20 cellular contexts compared by ENCODE assay signal in genomic region chr3:38551026-38551832, GRCh38. TPM values are rescaled to one million over a fixed set of nuclear protein-coding genes. Genes with fewer than 3 reads are reported as not detected.
A peak's percentile ranks its signal among the peaks of the same experiment; 100 is the strongest.
DNase-seq lines count a peak whose midpoint lies in the region; TF ChIP-seq lines count a peak whose summit lies in the region.
"Had no signal": no experiment of that assay in that cellular context is flagged by ENCODE, and none has a peak within 500 bp of the region (broad histone marks: within the 10 kb centered on the region; RNA-seq: fewer than 3 reads in every experiment).

No MANE protein-coding gene starts in this region.

- H2BK120ac ChIP-seq in H9 (ENCODE audit: low read depth, low read length, poor library complexity, severe bottlenecking) = no peak overlapping the region
- H2BK120ac ChIP-seq in mesendoderm (ENCODE audit: low read depth, low read length) = no peak overlapping the region

- no peak overlapping the region for H3T11ph ChIP-seq in H9 (ENCODE audit: low read length)

- no peak overlapping the region for H2BK5ac ChIP-seq in H9 (ENCODE audit: insufficient read length, low read length)
- no peak overlapping the region for H2BK5ac ChIP-seq in mesendoderm (ENCODE audit: low read length)

- no peaks in the 10 kb centered on the region; the same call in 1 of the 2 replicates for H3K4me1 ChIP-seq in H9 (ENCODE audit: insufficient read depth, low read length)
- no peaks in the 10 kb centered on the region for H3K4me1 ChIP-seq in endodermal cell (ENCODE audit: control insufficient read depth, insufficient read depth, low read length)
- H3K4me1 ChIP-seq in spleen = no peaks in the 10 kb centered on the region
- H3K4me1 ChIP-seq in mesendoderm (ENCODE audit: control insufficient read depth, low read depth, low read length) = no peaks in the 10 kb centered on the region
- H3K4me1 ChIP-seq: Caco-2 had no signal

- no peak overlapping the region for H3K4me3 Mint-ChIP-seq in T-helper 1 cell treated with Interleukin-12 subunit alpha and Interleukin-12 subunit beta and Interleukin-4 antibody, amounts not matched to agents 30 μg/mL and 1 μg/mL, for 36 hours
- H3K4me3 Mint-ChIP-seq in H9 (no peak overlapping the region), endodermal cell (no peak overlapping the region)
- H3K4me3 Mint-ChIP-seq: B cell; CD4-positive, CD25-positive, alpha-beta regulatory T cell had no signal

- peak overlapping the region; percentile 23 for H3K27ac Mint-ChIP-seq in T-helper 1 cell treated with Interleukin-12 subunit alpha and Interleukin-12 subunit beta and Interleukin-4 antibody, amounts not matched to agents 30 μg/mL and 1 μg/mL, for 36 hours
- H3K27ac Mint-ChIP-seq in H9 (no peak overlapping the region), endodermal cell (no peak overlapping the region)
- H3K27ac Mint-ChIP-seq: B cell had no signal

- H3K4me2 ChIP-seq in H9 (ENCODE audit: insufficient read depth, insufficient read length, low read length) (no peak overlapping the region), mesendoderm (ENCODE audit: low read length) (no peak overlapping the region)

- no peak overlapping the region for H2AFZ ChIP-seq in H9 (ENCODE audit: low read length)

- DNase-seq in T-helper 1 cell (no peak), H9 (peak; percentile 15), endodermal cell (peak; percentile 13), spleen (peak; percentile 45), mesendoderm (no peak), NCI-H1436 treated with DMSO at 0.1 percent for 48 hours (lab: John Stamatoyannopoulos, UW) (no peak), NCI-H2227 treated with DMSO at 0.1 percent for 48 hours (lab: John Stamatoyannopoulos, UW) (no peak)
- DNase-seq: Caco-2; CD4-positive, CD25-positive, alpha-beta regulatory T cell; DMS153; EL; KG1; NCI-H1048; NCI-H2081 treated with DMSO at 0.1 percent for 48 hours; NCI-H510A treated with DMSO at 0.1 percent for 48 hours; NCI-H82; PC-3 had no signal

- no CpG with 5 or more reads among the region's 30 CpGs for WGBS in H9 (ENCODE audit: extremely low coverage, insufficient read length, low lambda C conversion rate)
- 95% methylated on average over 25 to 30 of the region's 30 CpGs for WGBS in endodermal cell (ENCODE audit: insufficient coverage in 1 of 2, insufficient read length in 1 of 2), 2 experiments
- WGBS in spleen, 5 donors = 90 to 96% (median 94%) methylated on average over 27 to 30 of the region's 30 CpGs
- no CpG with 5 or more reads among the region's 30 CpGs for WGBS in mesendoderm (ENCODE audit: extremely low coverage, insufficient coverage, low lambda C conversion rate)

- no peaks in the 10 kb centered on the region for H3K27me3 Mint-ChIP-seq in T-helper 1 cell treated with Interleukin-12 subunit alpha and Interleukin-12 subunit beta and Interleukin-4 antibody, amounts not matched to agents 30 μg/mL and 1 μg/mL, for 36 hours (ENCODE audit: low read depth)
- H3K27me3 Mint-ChIP-seq in H9 (ENCODE audit: low read depth) = peaks cover 6% of the 10 kb centered on the region
- H3K27me3 Mint-ChIP-seq in endodermal cell (ENCODE audit: insufficient read depth) = no peaks in the 10 kb centered on the region

- H4K91ac ChIP-seq in H9 (ENCODE audit: insufficient read length, low read depth, low read length) = no peak overlapping the region

- no peak overlapping the region for H3K14ac ChIP-seq in H9 (ENCODE audit: insufficient read depth, low read length)

- H3K9ac ChIP-seq in H9 (ENCODE audit: extremely low read depth, insufficient read length, low read length) = no peak overlapping the region
- H3K9ac ChIP-seq in endodermal cell (ENCODE audit: extremely low read depth, low read length, poor library complexity, severe bottlenecking) = no peak overlapping the region
- H3K9ac ChIP-seq in mesendoderm (ENCODE audit: low read length) = no peak overlapping the region

- H3K4me3 ChIP-seq in endodermal cell (ENCODE audit: low read length) (no peak overlapping the region), spleen (no peak overlapping the region), mesendoderm (ENCODE audit: low read length) (no peak overlapping the region)

- no peaks in the 10 kb centered on the region for H3K36me3 Mint-ChIP-seq in T-helper 1 cell treated with Interleukin-12 subunit alpha and Interleukin-12 subunit beta and Interleukin-4 antibody, amounts not matched to agents 30 μg/mL and 1 μg/mL, for 36 hours (ENCODE audit: low read depth)
- H3K36me3 Mint-ChIP-seq in H9 (ENCODE audit: insufficient read depth in 1 of 3, low read depth in 3 of 3) (peaks cover 15 to 28% (median 26%) of the 10 kb centered on the region in 3 experiments), endodermal cell (ENCODE audit: low read depth) (peaks cover 3% of the 10 kb centered on the region)
- H3K36me3 Mint-ChIP-seq: CD4-positive, CD25-positive, alpha-beta regulatory T cell had no signal

- H2BK12ac ChIP-seq in H9 (ENCODE audit: insufficient read length, low read depth, low read length) = no peak overlapping the region

- no peaks in the 10 kb centered on the region for H3K79me1 ChIP-seq in H9 (ENCODE audit: insufficient read depth, low read depth, low read length, poor library complexity, severe bottlenecking)
- H3K79me1 ChIP-seq in mesendoderm (ENCODE audit: low read length) = no peaks in the 10 kb centered on the region

- no peak for TF ChIP-seq POLR2A in spleen (IDR thresholded peaks at IDR 0.05)

- H2BK15ac ChIP-seq in H9 (ENCODE audit: low read depth, low read length) (no peak overlapping the region), mesendoderm (replicated peaks; ENCODE audit: low read depth) (no peak overlapping the region)

- H3K36me3 ChIP-seq in endodermal cell (ENCODE audit: control insufficient read depth, insufficient read depth, low read length) = no peaks in the 10 kb centered on the region
- H3K36me3 ChIP-seq in spleen = peaks cover 0 to 10% (median 0%) of the 10 kb centered on the region in 6 donors
- H3K36me3 ChIP-seq in mesendoderm (ENCODE audit: control insufficient read depth, insufficient read depth, low read length) = no peaks in the 10 kb centered on the region

- no peak overlapping the region for H2AK5ac ChIP-seq in H9 (ENCODE audit: insufficient read length, low read length)
- H2AK5ac ChIP-seq in mesendoderm (ENCODE audit: low read length) = no peak overlapping the region

- TF ChIP-seq CTCF in H9 (conservative IDR thresholded peaks at IDR 0.05) (no peak), endodermal cell (conservative IDR thresholded peaks at IDR 0.05) (no peak), spleen (IDR thresholded peaks at IDR 0.05 in 8 of 11, conservative IDR thresholded peaks at IDR 0.05 in 3 of 11) (no peak)

- H2BK20ac ChIP-seq in H9 (ENCODE audit: low read depth, low read length, poor library complexity, severe bottlenecking) = no peak overlapping the region

- H3K27me3 ChIP-seq in H9 (ENCODE audit: insufficient read depth, low read length) (no peaks in the 10 kb centered on the region), endodermal cell (ENCODE audit: control insufficient read depth, insufficient read depth, low read length, poor library complexity, severe bottlenecking) (no peaks in the 10 kb centered on the region), spleen (replicated peaks in 1 of 7) (no peaks in the 10 kb centered on the region), mesendoderm (ENCODE audit: insufficient read depth, low read length, poor library complexity) (no peaks in the 10 kb centered on the region)

- H3K23ac ChIP-seq in H9 (ENCODE audit: insufficient read length, low read depth, low read length) (no peak overlapping the region), mesendoderm (ENCODE audit: low read length) (no peak overlapping the region)

- H3K9me3 Mint-ChIP-seq in T-helper 1 cell treated with Interleukin-12 subunit alpha and Interleukin-12 subunit beta and Interleukin-4 antibody, amounts not matched to agents 30 μg/mL and 1 μg/mL, for 36 hours = no peaks in the 10 kb centered on the region
- peaks cover 3 to 4% of the 10 kb centered on the region in 2 experiments; a peak in 2 of 5 replicates for H3K9me3 Mint-ChIP-seq in H9
- H3K9me3 Mint-ChIP-seq in endodermal cell = peaks cover 3% of the 10 kb centered on the region

- no peaks in the 10 kb centered on the region for H4K20me1 ChIP-seq in H9 (ENCODE audit: control insufficient read depth, insufficient read depth, insufficient read length)

- H3K23me2 ChIP-seq in H9 (ENCODE audit: insufficient read length, low read depth, low read length, poor library complexity, severe bottlenecking) = no peaks in the 10 kb centered on the region

- H3K27ac ChIP-seq in H9 (ENCODE audit: insufficient read length, low read depth, low read length) (no peak overlapping the region), endodermal cell (ENCODE audit: low read depth, low read length) (no peak overlapping the region), spleen (no peak overlapping the region), mesendoderm (ENCODE audit: low read depth, low read length) (no peak overlapping the region)
- H3K27ac ChIP-seq: 22Rv1 had no signal

- H3K56ac ChIP-seq in H9 (ENCODE audit: insufficient read length, low read depth, low read length) (no peak overlapping the region), mesendoderm (ENCODE audit: low read length) (no peak overlapping the region)

- no peaks in the 10 kb centered on the region for H3K4me1 Mint-ChIP-seq in T-helper 1 cell treated with Interleukin-12 subunit alpha and Interleukin-12 subunit beta and Interleukin-4 antibody, amounts not matched to agents 30 μg/mL and 1 μg/mL, for 36 hours (ENCODE audit: low read depth)
- H3K4me1 Mint-ChIP-seq in H9 (peaks cover 12 to 13% of the 10 kb centered on the region in 2 experiments), endodermal cell (peaks cover 7% of the 10 kb centered on the region)
- H3K4me1 Mint-ChIP-seq: B cell; CD4-positive, CD25-positive, alpha-beta regulatory T cell had no signal

- H3K4ac ChIP-seq in H9 (ENCODE audit: low read depth, low read length) (no peak overlapping the region), mesendoderm (ENCODE audit: low read depth, low read length) (no peak overlapping the region)

- intact Hi-C loops in spleen (cut with DNase I; ENCODE audit: low total_unique reads) = no loop called here

- no peaks in the 10 kb centered on the region for H3K9me3 ChIP-seq in H9 (ENCODE audit: control insufficient read depth, low read depth, low read length)
- no peaks in the 10 kb centered on the region for H3K9me3 ChIP-seq in endodermal cell (ENCODE audit: control insufficient read depth, low read length)
- H3K9me3 ChIP-seq in spleen = peaks cover 0 to 14% (median 5%) of the 10 kb centered on the region in 8 donors
- H3K9me3 ChIP-seq: Caco-2 had no signal

- H3K79me2 ChIP-seq in H9 (ENCODE audit: insufficient read depth, low read length) (no peaks in the 10 kb centered on the region), mesendoderm (ENCODE audit: control insufficient read depth, insufficient read depth, low read length) (no peaks in the 10 kb centered on the region)

- H4K8ac ChIP-seq in H9 (replicated peaks; ENCODE audit: insufficient read length, low read depth, low read length) (no peak overlapping the region), mesendoderm (ENCODE audit: low read depth, low read length) (no peak overlapping the region)

- H4K5ac ChIP-seq in H9 (ENCODE audit: insufficient read length, low read depth, low read length) = no peak overlapping the region
- H4K5ac ChIP-seq in mesendoderm (ENCODE audit: low read length) = no peak overlapping the region

- H3K18ac ChIP-seq in H9 (ENCODE audit: insufficient read length, low read depth, low read length) (no peak overlapping the region), mesendoderm (ENCODE audit: low read length) (no peak overlapping the region)

RNA-seq across cellular contexts. Expression of gene EXOG, which starts 55.1 kb away (rescaled TPM):
- 14.1 and 15.0 TPM in 2 replicates for total RNA-seq in H9 (2021)
- 10 to 100 TPM; 11.9 to 13.8 TPM for total RNA-seq in endodermal cell
- 14.8 TPM for polyA plus RNA-seq in endodermal cell (2013, experiment 1 of 2)
- 13.3 TPM for polyA plus RNA-seq in endodermal cell (2013, experiment 2 of 2)
- 10 to 100 TPM; 16.9 to 20.9 (median 19.2) TPM for total RNA-seq in spleen
- 1 to 10 TPM; 3.9 to 8.6 (median 8.2) TPM for polyA plus RNA-seq in spleen
- 6.9 TPM for polyA plus RNA-seq in mesendoderm (2013, experiment 1 of 2)
- 6.6 TPM for polyA plus RNA-seq in mesendoderm (2013, experiment 2 of 2)

Comparison
In these comparisons a context has a peak if more than half of its experiments do, and no peak if none do; other contexts are left out.
1. DNase-seq: peak in H9 (single experiment), endodermal cell (single experiment) and spleen (single experiment); none in T-helper 1 cell (0 of 5), mesendoderm (single experiment), NCI-H1436 treated with DMSO at 0.1 percent for 48 hours (single experiment) and NCI-H2227 treated with DMSO at 0.1 percent for 48 hours (single experiment).